8 cellular contexts compared by ENCODE assay signal in genomic region chr2:44169155-44169898, GRCh38. TPM values are rescaled to one million over a fixed set of nuclear protein-coding genes. Genes with fewer than 3 reads are reported as not detected.
DNase-seq lines count a peak whose midpoint lies in the region; FAIRE-seq and TF ChIP-seq lines count a peak whose summit lies in the region.

No MANE protein-coding gene starts in this region.

- intact Hi-C loops in ascending aorta (cut with DNase I) = loop anchor here (2.0 to 10.0 kb wide), 5 partner anchors 33 to 838 kb away; partner anchors contain the start of gene SIX2

- no peaks in the 10 kb centered on the region for H3K36me3 ChIP-seq in ascending aorta

- H3K4me1 ChIP-seq in ascending aorta = peaks cover 0 to 21% of the 10 kb centered on the region in 2 donors

- FAIRE-seq in GM19239 (lab: Jason Lieb, UNC) = peak; percentile 92

- TF ChIP-seq CTCF in ascending aorta (IDR thresholded peaks at IDR 0.05) = no peak

- peak overlapping the region; percentile 96 to 99 for H3K27ac ChIP-seq in ascending aorta

- peak overlapping the region; percentile 88 to 92 for H3K4me3 ChIP-seq in ascending aorta

- no peaks in the 10 kb centered on the region for H3K9me3 ChIP-seq in ascending aorta

- peak in 11 of 14 donors; percentile 22 to 80 (median 51) for DNase-seq in C1 segment of cervical spinal cord (lab: John Stamatoyannopoulos, UW)
- DNase-seq in GM19239 (ENCODE audit: insufficient read length, low spot score) = no peak
- peak in 40 of 76 experiments; percentile 4 to 51 (median 26) for DNase-seq in HUDEP-2 (lab: John Stamatoyannopoulos, UW; ENCODE audit: unreplicated experiment in 76 of 76)
- peak; percentile 53 for DNase-seq in SKM-1 (lab: John Stamatoyannopoulos, UW; ENCODE audit: unreplicated experiment)
- DNase-seq in ascending aorta (ENCODE audit: low spot score in 2 of 2) = peak in 1 of 2 donors; percentile 72
- peak; percentile 33 for DNase-seq in hepatic stellate cell (ENCODE audit: low spot score)
- peak; percentile 49 for DNase-seq in putamen (ENCODE audit: low spot score)
- DNase-seq in T1000 (lab: John Stamatoyannopoulos, UW) = no peak

- no peaks in the 10 kb centered on the region for H3K27me3 ChIP-seq in ascending aorta

RNA-seq across cellular contexts. Expression of gene PPM1B, which starts 0.7 kb away (rescaled TPM):
- total RNA-seq in ascending aorta = 27.9 TPM

Comparison
In these comparisons a context has a peak if more than half of its experiments do, and no peak if none do; other contexts are left out.
1. DNase-seq: peak in C1 segment of cervical spinal cord (11 of 14), HUDEP-2 (40 of 76), SKM-1 (single experiment), hepatic stellate cell (single experiment) and putamen (single experiment); none in GM19239 (single experiment) and T1000 (single experiment).